ENCODE assay signal across 1 cellular context in the genomic region with DNA sequence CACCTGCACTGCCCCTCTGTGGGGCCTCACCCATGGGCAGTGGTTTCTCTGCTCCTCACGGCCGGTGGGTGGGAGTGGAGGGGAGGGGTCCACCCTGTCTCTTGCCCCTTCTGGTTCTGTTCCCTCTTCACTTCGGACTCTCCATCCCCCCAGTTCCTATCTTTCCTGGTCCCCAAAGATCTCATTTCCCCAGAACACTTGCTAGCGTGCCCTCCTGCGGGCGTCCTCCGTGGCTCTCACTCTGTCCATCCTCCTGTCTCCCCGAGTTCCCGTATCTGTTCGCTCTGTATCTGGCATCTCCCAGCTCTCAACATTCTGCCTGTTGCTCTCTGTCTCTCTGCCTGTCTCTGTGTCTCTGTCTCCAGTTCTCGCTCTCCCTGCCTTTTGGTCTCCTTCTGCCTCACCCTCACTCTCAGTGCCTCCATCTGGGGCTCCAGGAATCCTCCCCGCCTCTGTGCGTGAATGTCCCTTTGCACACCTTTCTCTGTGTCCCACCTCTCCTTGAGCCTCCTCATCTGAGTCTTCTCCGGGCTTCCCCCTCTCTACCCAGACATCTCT.
A peak's percentile ranks its signal among the peaks of the same experiment; 100 is the strongest.
TF ChIP-seq lines count a peak whose summit lies in the region.

No MANE protein-coding gene starts in this region.

TF ChIP-seq in GM12878, 131 proteins besides CTCF, POLR2A, EP300 and RAD21:
- TF ChIP-seq SREBF2 (IDR thresholded peaks at IDR 0.05; ENCODE audit: low read length) (no peak), MYB (IDR thresholded peaks at IDR 0.05; ENCODE audit: borderline replicate concordance, low read depth, low read length) (no peak), HDGF (IDR thresholded peaks at IDR 0.05) (peak; percentile 87; the same call in 1 of the 2 replicates), LARP7 (IDR thresholded peaks at IDR 0.05) (peak; percentile 48; the same call in 1 of the 2 replicates), NBN (IDR thresholded peaks at IDR 0.05) (peak; percentile 64), SPI1 (IDR thresholded peaks at IDR 0.05; ENCODE audit: borderline replicate concordance, insufficient read depth, low read depth, low read length) (no peak), YBX1 (IDR thresholded peaks at IDR 0.05) (0 out of 2 replicates have a peak, but pooled peaks have one; percentile 19), YY1 (IDR thresholded peaks at IDR 0.05; ENCODE audit: low read depth, low read length) (0 out of 2 replicates have a peak, but pooled peaks have one; percentile 11), ZBED1 (IDR thresholded peaks at IDR 0.05; ENCODE audit: borderline replicate concordance) (no peak), PML (IDR thresholded peaks at IDR 0.05; ENCODE audit: low read length) (0 out of 2 replicates have a peak, but pooled peaks have one; percentile 43), RFX5 (IDR thresholded peaks at IDR 0.05; ENCODE audit: low read depth, low read length) (no peak), SIN3A (IDR thresholded peaks at IDR 0.05; ENCODE audit: low read depth, low read length) (0 out of 2 replicates have a peak, but pooled peaks have one; percentile 40), BMI1 (IDR thresholded peaks at IDR 0.05; ENCODE audit: borderline replicate concordance) (peak; percentile 20; the same call in 1 of the 2 replicates), NFIC (IDR thresholded peaks at IDR 0.05; ENCODE audit: low read depth, low read length) (0 out of 2 replicates have a peak, but pooled peaks have one; percentile 6), EED (IDR thresholded peaks at IDR 0.05; ENCODE audit: low read depth) (no peak), MTA3 (IDR thresholded peaks at IDR 0.05; ENCODE audit: borderline replicate concordance, low read length) (0 out of 2 replicates have a peak, but pooled peaks have one; percentile 28), BACH1 (IDR thresholded peaks at IDR 0.05; ENCODE audit: borderline replicate concordance) (no peak)
- TF ChIP-seq, protein P1, sequence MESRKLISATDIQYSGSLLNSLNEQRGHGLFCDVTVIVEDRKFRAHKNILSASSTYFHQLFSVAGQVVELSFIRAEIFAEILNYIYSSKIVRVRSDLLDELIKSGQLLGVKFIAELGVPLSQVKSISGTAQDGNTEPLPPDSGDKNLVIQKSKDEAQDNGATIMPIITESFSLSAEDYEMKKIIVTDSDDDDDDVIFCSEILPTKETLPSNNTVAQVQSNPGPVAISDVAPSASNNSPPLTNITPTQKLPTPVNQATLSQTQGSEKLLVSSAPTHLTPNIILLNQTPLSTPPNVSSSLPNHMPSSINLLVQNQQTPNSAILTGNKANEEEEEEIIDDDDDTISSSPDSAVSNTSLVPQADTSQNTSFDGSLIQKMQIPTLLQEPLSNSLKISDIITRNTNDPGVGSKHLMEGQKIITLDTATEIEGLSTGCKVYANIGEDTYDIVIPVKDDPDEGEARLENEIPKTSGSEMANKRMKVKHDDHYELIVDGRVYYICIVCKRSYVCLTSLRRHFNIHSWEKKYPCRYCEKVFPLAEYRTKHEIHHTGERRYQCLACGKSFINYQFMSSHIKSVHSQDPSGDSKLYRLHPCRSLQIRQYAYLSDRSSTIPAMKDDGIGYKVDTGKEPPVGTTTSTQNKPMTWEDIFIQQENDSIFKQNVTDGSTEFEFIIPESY (IDR thresholded peaks at IDR 0.05): no peak
- TF ChIP-seq, protein P2, sequence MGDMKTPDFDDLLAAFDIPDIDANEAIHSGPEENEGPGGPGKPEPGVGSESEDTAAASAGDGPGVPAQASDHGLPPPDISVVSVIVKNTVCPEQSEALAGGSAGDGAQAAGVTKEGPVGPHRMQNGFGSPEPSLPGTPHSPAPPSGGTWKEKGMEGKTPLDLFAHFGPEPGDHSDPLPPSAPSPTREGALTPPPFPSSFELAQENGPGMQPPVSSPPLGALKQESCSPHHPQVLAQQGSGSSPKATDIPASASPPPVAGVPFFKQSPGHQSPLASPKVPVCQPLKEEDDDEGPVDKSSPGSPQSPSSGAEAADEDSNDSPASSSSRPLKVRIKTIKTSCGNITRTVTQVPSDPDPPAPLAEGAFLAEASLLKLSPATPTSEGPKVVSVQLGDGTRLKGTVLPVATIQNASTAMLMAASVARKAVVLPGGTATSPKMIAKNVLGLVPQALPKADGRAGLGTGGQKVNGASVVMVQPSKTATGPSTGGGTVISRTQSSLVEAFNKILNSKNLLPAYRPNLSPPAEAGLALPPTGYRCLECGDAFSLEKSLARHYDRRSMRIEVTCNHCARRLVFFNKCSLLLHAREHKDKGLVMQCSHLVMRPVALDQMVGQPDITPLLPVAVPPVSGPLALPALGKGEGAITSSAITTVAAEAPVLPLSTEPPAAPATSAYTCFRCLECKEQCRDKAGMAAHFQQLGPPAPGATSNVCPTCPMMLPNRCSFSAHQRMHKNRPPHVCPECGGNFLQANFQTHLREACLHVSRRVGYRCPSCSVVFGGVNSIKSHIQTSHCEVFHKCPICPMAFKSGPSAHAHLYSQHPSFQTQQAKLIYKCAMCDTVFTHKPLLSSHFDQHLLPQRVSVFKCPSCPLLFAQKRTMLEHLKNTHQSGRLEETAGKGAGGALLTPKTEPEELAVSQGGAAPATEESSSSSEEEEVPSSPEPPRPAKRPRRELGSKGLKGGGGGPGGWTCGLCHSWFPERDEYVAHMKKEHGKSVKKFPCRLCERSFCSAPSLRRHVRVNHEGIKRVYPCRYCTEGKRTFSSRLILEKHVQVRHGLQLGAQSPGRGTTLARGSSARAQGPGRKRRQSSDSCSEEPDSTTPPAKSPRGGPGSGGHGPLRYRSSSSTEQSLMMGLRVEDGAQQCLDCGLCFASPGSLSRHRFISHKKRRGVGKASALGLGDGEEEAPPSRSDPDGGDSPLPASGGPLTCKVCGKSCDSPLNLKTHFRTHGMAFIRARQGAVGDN (IDR thresholded peaks at IDR 0.05): no peak
- TF ChIP-seq, protein P3, sequence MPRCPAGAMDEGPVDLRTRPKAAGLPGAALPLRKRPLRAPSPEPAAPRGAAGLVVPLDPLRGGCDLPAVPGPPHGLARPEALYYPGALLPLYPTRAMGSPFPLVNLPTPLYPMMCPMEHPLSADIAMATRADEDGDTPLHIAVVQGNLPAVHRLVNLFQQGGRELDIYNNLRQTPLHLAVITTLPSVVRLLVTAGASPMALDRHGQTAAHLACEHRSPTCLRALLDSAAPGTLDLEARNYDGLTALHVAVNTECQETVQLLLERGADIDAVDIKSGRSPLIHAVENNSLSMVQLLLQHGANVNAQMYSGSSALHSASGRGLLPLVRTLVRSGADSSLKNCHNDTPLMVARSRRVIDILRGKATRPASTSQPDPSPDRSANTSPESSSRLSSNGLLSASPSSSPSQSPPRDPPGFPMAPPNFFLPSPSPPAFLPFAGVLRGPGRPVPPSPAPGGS (IDR thresholded peaks at IDR 0.05; ENCODE audit: borderline replicate concordance, insufficient read depth, low read depth, low read length, poor library complexity, severe bottlenecking): no peak
- TF ChIP-seq, protein P4, sequence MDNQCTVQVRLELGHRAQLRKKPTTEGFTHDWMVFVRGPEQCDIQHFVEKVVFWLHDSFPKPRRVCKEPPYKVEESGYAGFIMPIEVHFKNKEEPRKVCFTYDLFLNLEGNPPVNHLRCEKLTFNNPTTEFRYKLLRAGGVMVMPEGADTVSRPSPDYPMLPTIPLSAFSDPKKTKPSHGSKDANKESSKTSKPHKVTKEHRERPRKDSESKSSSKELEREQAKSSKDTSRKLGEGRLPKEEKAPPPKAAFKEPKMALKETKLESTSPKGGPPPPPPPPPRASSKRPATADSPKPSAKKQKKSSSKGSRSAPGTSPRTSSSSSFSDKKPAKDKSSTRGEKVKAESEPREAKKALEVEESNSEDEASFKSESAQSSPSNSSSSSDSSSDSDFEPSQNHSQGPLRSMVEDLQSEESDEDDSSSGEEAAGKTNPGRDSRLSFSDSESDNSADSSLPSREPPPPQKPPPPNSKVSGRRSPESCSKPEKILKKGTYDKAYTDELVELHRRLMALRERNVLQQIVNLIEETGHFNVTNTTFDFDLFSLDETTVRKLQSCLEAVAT (IDR thresholded peaks at IDR 0.05): peak; percentile 91
